ENCODE assay signal across 1 cellular context in genomic region chr15:74584779-74585178, GRCh38.
TF ChIP-seq lines count a peak whose summit lies in the region.

No MANE protein-coding gene starts in this region.

TF ChIP-seq in HEK293, 187 proteins besides CTCF, POLR2A, EP300 and RAD21 (continued from another document and continues in another):
- TF ChIP-seq ZNF692 (tag by site-specific recombination; IDR thresholded peaks at IDR 0.05) (peak; percentile 45; the same call in 1 of the 2 replicates), ZNF366 (tag by site-specific recombination; conservative IDR thresholded peaks at IDR 0.05) (no peak), ZNF707 (tag by site-specific recombination; IDR thresholded peaks at IDR 0.05) (no peak), ZNF416 (tag by site-specific recombination; IDR thresholded peaks at IDR 0.05) (no peak), ZBTB17 (tag by site-specific recombination; IDR thresholded peaks at IDR 0.05) (peak; percentile 43; the same call in 1 of the 2 replicates), ZNF132 (tag by site-specific recombination; IDR thresholded peaks at IDR 0.05; ENCODE audit: borderline replicate concordance) (no peak), ZNF19 (tag by site-specific recombination; IDR thresholded peaks at IDR 0.05; ENCODE audit: low read depth) (no peak), ZNF658 (tag by site-specific recombination; IDR thresholded peaks at IDR 0.05) (no peak), ZNF18 (tag by site-specific recombination; IDR thresholded peaks at IDR 0.05) (peak; percentile 87), TRIM28 (IDR thresholded peaks at IDR 0.05; ENCODE audit: borderline replicate concordance, low read length) (peak; percentile 72; the same call in 1 of the 2 replicates), ZNF169 (tag by site-specific recombination; IDR thresholded peaks at IDR 0.05) (no peak), KLF1 (tag by site-specific recombination; IDR thresholded peaks at IDR 0.05) (no peak), ZNF148 (tag by site-specific recombination; IDR thresholded peaks at IDR 0.05; ENCODE audit: borderline replicate concordance) (no peak), GFI1B (tag by site-specific recombination; IDR thresholded peaks at IDR 0.05) (peak; percentile 70; the same call in 1 of the 2 replicates), ZBTB7A (tag by site-specific recombination; IDR thresholded peaks at IDR 0.05; ENCODE audit: low read depth) (no peak), ZNF837 (tag by site-specific recombination; IDR thresholded peaks at IDR 0.05) (no peak), ZNF239 (tag by site-specific recombination; IDR thresholded peaks at IDR 0.05) (no peak), FEZF1 (tag by site-specific recombination; IDR thresholded peaks at IDR 0.05) (peak; percentile 99), ZNF354C (tag by site-specific recombination; IDR thresholded peaks at IDR 0.05; ENCODE audit: borderline replicate concordance, low read depth) (no peak), KLF8 (tag by site-specific recombination; IDR thresholded peaks at IDR 0.05) (no peak), ZNF548 (tag by site-specific recombination; IDR thresholded peaks at IDR 0.05) (no peak), ZNF214 (tag by site-specific recombination; IDR thresholded peaks at IDR 0.05; ENCODE audit: borderline replicate concordance) (no peak), ZFHX2 (tag by site-specific recombination; conservative IDR thresholded peaks at IDR 0.05) (no peak; the same call in 1 of the 2 replicates), ZBTB21 (tag by site-specific recombination; IDR thresholded peaks at IDR 0.05) (no peak), ZNF211 (tag by site-specific recombination; IDR thresholded peaks at IDR 0.05; ENCODE audit: low read depth) (no peak), ZBTB8A (tag by site-specific recombination; IDR thresholded peaks at IDR 0.05) (peak; percentile 86), GLIS1 (tag by site-specific recombination; IDR thresholded peaks at IDR 0.05) (peak; percentile 86), ZNF157 (tag by site-specific recombination; IDR thresholded peaks at IDR 0.05) (no peak), SP2 (tag by site-specific recombination; IDR thresholded peaks at IDR 0.05) (no peak), ZNF473 (tag by site-specific recombination; IDR thresholded peaks at IDR 0.05) (no peak), ZNF830 (tag by site-specific recombination; IDR thresholded peaks at IDR 0.05; ENCODE audit: low read depth) (no peak), ZNF777 (tag by site-specific recombination; IDR thresholded peaks at IDR 0.05; ENCODE audit: borderline replicate concordance) (no peak), YY2 (tag by site-specific recombination; IDR thresholded peaks at IDR 0.05) (no peak), EGR2 (tag by site-specific recombination; IDR thresholded peaks at IDR 0.05; ENCODE audit: low read depth) (no peak), ZSCAN23 (tag by site-specific recombination; IDR thresholded peaks at IDR 0.05) (no peak), ZNF433 (tag by site-specific recombination; IDR thresholded peaks at IDR 0.05; ENCODE audit: low read depth) (no peak), PBX3 (CRISPR knock-in tag; IDR thresholded peaks at IDR 0.05) (no peak), REPIN1 (tag by site-specific recombination; IDR thresholded peaks at IDR 0.05; ENCODE audit: low read depth) (no peak), ZNF654 (tag by site-specific recombination; IDR thresholded peaks at IDR 0.05; ENCODE audit: low read depth) (no peak), ZNF202 (tag by site-specific recombination; IDR thresholded peaks at IDR 0.05; ENCODE audit: borderline replicate concordance) (no peak), ZNF792 (tag by site-specific recombination; IDR thresholded peaks at IDR 0.05) (no peak), HOXC10 (CRISPR knock-in tag; IDR thresholded peaks at IDR 0.05) (no peak), KLF16 (tag by site-specific recombination; IDR thresholded peaks at IDR 0.05) (no peak), ZNF114 (tag by site-specific recombination; IDR thresholded peaks at IDR 0.05) (no peak), MYNN (tag by site-specific recombination; IDR thresholded peaks at IDR 0.05; ENCODE audit: borderline replicate concordance) (peak; percentile 66; the same call in 1 of the 2 replicates), ZNF555 (tag by site-specific recombination; conservative IDR thresholded peaks at IDR 0.05) (no peak), ZNF596 (tag by site-specific recombination; IDR thresholded peaks at IDR 0.05) (0 out of 2 replicates have a peak, but pooled peaks have one; percentile 4), ZNF302 (tag by site-specific recombination; IDR thresholded peaks at IDR 0.05; ENCODE audit: low read depth) (no peak), GLIS2 (tag by site-specific recombination; IDR thresholded peaks at IDR 0.05) (peak; percentile 52; the same call in 1 of the 2 replicates), ZNF426 (tag by site-specific recombination; IDR thresholded peaks at IDR 0.05) (no peak), ZNF350 (tag by site-specific recombination; IDR thresholded peaks at IDR 0.05) (no peak), WT1 (tag by site-specific recombination; IDR thresholded peaks at IDR 0.05) (no peak), ZNF747 (tag by site-specific recombination; IDR thresholded peaks at IDR 0.05) (no peak), ZFP69B (tag by site-specific recombination; IDR thresholded peaks at IDR 0.05) (no peak), ZNF513 (tag by site-specific recombination; IDR thresholded peaks at IDR 0.05) (no peak), ZNF248 (tag by site-specific recombination; IDR thresholded peaks at IDR 0.05) (no peak), ZNF626 (tag by site-specific recombination; IDR thresholded peaks at IDR 0.05) (no peak), ZNF112 (tag by site-specific recombination; IDR thresholded peaks at IDR 0.05) (no peak), ZSCAN18 (tag by site-specific recombination; IDR thresholded peaks at IDR 0.05) (no peak), ZNF776 (tag by site-specific recombination; IDR thresholded peaks at IDR 0.05; ENCODE audit: borderline replicate concordance) (no peak), ZFP3 (tag by site-specific recombination; IDR thresholded peaks at IDR 0.05; ENCODE audit: low read depth) (no peak), ZNF629 (tag by site-specific recombination; IDR thresholded peaks at IDR 0.05) (0 out of 2 replicates have a peak, but pooled peaks have one; percentile 14), ZSCAN16 (tag by site-specific recombination; IDR thresholded peaks at IDR 0.05) (no peak), YY1 (tag by site-specific recombination; IDR thresholded peaks at IDR 0.05) (no peak), ZNF621 (tag by site-specific recombination; IDR thresholded peaks at IDR 0.05) (no peak), ZNF341 (tag by site-specific recombination; IDR thresholded peaks at IDR 0.05; ENCODE audit: low read depth) (no peak), SCRT2 (tag by site-specific recombination; IDR thresholded peaks at IDR 0.05) (no peak), ZNF16 (tag by site-specific recombination; IDR thresholded peaks at IDR 0.05; ENCODE audit: low read depth) (no peak)
- TF ChIP-seq, protein P1, sequence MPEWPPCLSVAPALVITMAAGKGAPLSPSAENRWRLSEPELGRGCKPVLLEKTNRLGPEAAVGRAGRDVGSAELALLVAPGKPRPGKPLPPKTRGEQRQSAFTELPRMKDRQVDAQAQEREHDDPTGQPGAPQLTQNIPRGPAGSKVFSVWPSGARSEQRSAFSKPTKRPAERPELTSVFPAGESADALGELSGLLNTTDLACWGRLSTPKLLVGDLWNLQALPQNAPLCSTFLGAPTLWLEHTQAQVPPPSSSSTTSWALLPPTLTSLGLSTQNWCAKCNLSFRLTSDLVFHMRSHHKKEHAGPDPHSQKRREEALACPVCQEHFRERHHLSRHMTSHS (tag by site-specific recombination; IDR thresholded peaks at IDR 0.05), result no peak
- TF ChIP-seq, protein P2, sequence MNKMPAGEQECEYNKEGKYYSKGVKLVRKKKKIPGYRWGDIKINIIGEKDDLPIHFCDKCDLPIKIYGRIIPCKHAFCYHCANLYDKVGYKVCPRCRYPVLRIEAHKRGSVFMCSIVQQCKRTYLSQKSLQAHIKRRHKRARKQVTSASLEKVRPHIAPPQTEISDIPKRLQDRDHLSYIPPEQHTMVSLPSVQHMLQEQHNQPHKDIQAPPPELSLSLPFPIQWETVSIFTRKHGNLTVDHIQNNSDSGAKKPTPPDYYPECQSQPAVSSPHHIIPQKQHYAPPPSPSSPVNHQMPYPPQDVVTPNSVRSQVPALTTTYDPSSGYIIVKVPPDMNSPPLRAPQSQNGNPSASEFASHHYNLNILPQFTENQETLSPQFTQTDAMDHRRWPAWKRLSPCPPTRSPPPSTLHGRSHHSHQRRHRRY (tag by site-specific recombination; IDR thresholded peaks at IDR 0.05), result no peak
- TF ChIP-seq, protein P3, sequence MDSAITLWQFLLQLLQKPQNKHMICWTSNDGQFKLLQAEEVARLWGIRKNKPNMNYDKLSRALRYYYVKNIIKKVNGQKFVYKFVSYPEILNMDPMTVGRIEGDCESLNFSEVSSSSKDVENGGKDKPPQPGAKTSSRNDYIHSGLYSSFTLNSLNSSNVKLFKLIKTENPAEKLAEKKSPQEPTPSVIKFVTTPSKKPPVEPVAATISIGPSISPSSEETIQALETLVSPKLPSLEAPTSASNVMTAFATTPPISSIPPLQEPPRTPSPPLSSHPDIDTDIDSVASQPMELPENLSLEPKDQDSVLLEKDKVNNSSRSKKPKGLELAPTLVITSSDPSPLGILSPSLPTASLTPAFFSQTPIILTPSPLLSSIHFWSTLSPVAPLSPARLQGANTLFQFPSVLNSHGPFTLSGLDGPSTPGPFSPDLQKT (IDR thresholded peaks at IDR 0.05; ENCODE audit: borderline replicate concordance, low read depth, low read length), result no peak
